Comparison of ENCODE assay signal across 8 cellular contexts in genomic region chr1:46649764-46650163, GRCh38.
"Had no signal": no experiment of that assay in that cellular context is flagged by ENCODE, and none has a peak within 500 bp of the region (broad histone marks: within the 10 kb centered on the region; RNA-seq: fewer than 3 reads in every experiment).

No MANE protein-coding gene starts in this region.

- H3K4me3 ChIP-seq: GM23248, GM23338, HAP-1 had no signal

- H3K4me1 ChIP-seq: HAP-1 had no signal

- DNase-seq: GM23248, GOT3, H7, H9, HCEC 1CT, HFFc6 had no signal

- H3K27ac ChIP-seq: GM23248 had no signal
